ENCODE assay signal across 15 cellular contexts in genomic region chr4:18722748-18723191, GRCh38.
"Had no signal": no experiment of that assay in that cellular context is flagged by ENCODE, and none has a peak within 500 bp of the region (broad histone marks: within the 10 kb centered on the region; RNA-seq: fewer than 3 reads in every experiment).

No MANE protein-coding gene starts in this region.

- H3K27me3 ChIP-seq: suprapubic skin, upper lobe of right lung had no signal

- DNase-seq: activated CD4-positive, alpha-beta T cell treated with anti-CD3 and anti-CD28 coated beads for 4 hours; activated CD8-positive, alpha-beta memory T cell treated with anti-CD3 and anti-CD28 coated beads, Interleukin-2, amount 50 U/mL, for 48 hours; activated CD8-positive, alpha-beta T cell treated with anti-CD3 and anti-CD28 coated beads, Interleukin-2, amount 10 ng/mL, durations not matched to agents 7 days and 5 days; activated naive CD4-positive, alpha-beta T cell; aorta; effector CD8-positive, alpha-beta T cell; foreskin melanocyte; natural killer cell; psoas muscle; stimulated activated CD4-positive, alpha-beta T cell treated with anti-CD3 and anti-CD28 coated beads, Interleukin-2, amount 100 ng/mL, for 48 hours; stimulated activated naive CD4-positive, alpha-beta T cell treated with Interleukin-2 at 50 U/mL for 16 hours; T-cell; upper lobe of right lung; WERI-Rb-1 had no signal

- H3K27me3 Mint-ChIP-seq: T-cell had no signal

- H3K27ac ChIP-seq: psoas muscle, suprapubic skin, upper lobe of right lung, WERI-Rb-1 had no signal

- H3K36me3 Mint-ChIP-seq: natural killer cell, T-cell had no signal

- H3K27ac Mint-ChIP-seq: activated CD8-positive, alpha-beta T cell treated with anti-CD3 and anti-CD28 coated beads, Interleukin-2, amount 10 ng/mL, durations not matched to agents 7 days and 5 days; natural killer cell; T-cell had no signal

- H3K4me1 ChIP-seq: psoas muscle, suprapubic skin, upper lobe of right lung had no signal

- ATAC-seq: activated CD8-positive, alpha-beta T cell treated with anti-CD3 and anti-CD28 coated beads, Interleukin-2, amount 10 ng/mL, durations not matched to agents 7 days and 5 days; natural killer cell; psoas muscle; T-cell; upper lobe of right lung had no signal

- H3K4me3 ChIP-seq: psoas muscle, suprapubic skin, upper lobe of right lung had no signal

- H3K36me3 ChIP-seq: suprapubic skin, upper lobe of right lung, WERI-Rb-1 had no signal

- H3K4me1 Mint-ChIP-seq: natural killer cell, T-cell had no signal

- H3K4me3 Mint-ChIP-seq: activated CD8-positive, alpha-beta T cell treated with anti-CD3 and anti-CD28 coated beads, Interleukin-2, amount 10 ng/mL, durations not matched to agents 7 days and 5 days; natural killer cell; T-cell had no signal

- H3K9me3 ChIP-seq: psoas muscle, suprapubic skin, upper lobe of right lung had no signal
